In the genomic region with DNA sequence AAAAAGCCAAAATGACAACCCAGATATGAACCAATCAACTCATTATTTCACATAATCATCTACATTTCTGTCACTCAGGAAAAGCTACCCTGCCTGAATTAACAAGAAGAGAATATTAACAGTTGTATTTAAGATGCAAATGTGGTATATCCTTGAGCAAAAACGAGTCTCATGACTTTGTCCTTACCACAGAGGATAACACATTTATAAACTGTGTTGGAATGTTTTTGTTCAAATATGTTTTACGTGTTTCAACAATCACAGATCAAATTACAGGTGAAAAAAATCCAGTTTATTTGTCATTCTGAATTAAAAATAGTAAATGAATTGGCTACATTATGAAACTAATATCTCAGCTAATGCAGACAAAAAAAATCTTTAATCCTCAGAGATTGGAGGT, we compare ENCODE assay signal across 1 cellular context.
TF ChIP-seq lines count a peak whose summit lies in the region.

No MANE protein-coding gene starts in this region.

TF ChIP-seq in WTC11, 78 proteins besides CTCF, POLR2A, EP300 and RAD21 (continued from another document):
- no peak for TF ChIP-seq SMAD3 (CRISPR knock-in tag; IDR thresholded peaks at IDR 0.05; ENCODE audit: borderline replicate concordance)
- TF ChIP-seq, protein P1, sequence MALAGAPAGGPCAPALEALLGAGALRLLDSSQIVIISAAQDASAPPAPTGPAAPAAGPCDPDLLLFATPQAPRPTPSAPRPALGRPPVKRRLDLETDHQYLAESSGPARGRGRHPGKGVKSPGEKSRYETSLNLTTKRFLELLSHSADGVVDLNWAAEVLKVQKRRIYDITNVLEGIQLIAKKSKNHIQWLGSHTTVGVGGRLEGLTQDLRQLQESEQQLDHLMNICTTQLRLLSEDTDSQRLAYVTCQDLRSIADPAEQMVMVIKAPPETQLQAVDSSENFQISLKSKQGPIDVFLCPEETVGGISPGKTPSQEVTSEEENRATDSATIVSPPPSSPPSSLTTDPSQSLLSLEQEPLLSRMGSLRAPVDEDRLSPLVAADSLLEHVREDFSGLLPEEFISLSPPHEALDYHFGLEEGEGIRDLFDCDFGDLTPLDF (CRISPR knock-in tag; IDR thresholded peaks at IDR 0.05) = no peak
- TF ChIP-seq SMAD4 (CRISPR knock-in tag; IDR thresholded peaks at IDR 0.05) = no peak
- no peak for TF ChIP-seq ZBTB43 (CRISPR knock-in tag; IDR thresholded peaks at IDR 0.05)
- TF ChIP-seq ZNF396 (CRISPR knock-in tag; IDR thresholded peaks at IDR 0.05; ENCODE audit: borderline replicate concordance) = no peak
- no peak for TF ChIP-seq IRF2 (CRISPR knock-in tag; IDR thresholded peaks at IDR 0.05; ENCODE audit: borderline replicate concordance, low read depth)
- no peak for TF ChIP-seq GABPB1 (CRISPR knock-in tag; IDR thresholded peaks at IDR 0.05)
- TF ChIP-seq E2F4 (CRISPR knock-in tag; IDR thresholded peaks at IDR 0.05; ENCODE audit: borderline replicate concordance, low read depth) = no peak
- TF ChIP-seq, protein P2, sequence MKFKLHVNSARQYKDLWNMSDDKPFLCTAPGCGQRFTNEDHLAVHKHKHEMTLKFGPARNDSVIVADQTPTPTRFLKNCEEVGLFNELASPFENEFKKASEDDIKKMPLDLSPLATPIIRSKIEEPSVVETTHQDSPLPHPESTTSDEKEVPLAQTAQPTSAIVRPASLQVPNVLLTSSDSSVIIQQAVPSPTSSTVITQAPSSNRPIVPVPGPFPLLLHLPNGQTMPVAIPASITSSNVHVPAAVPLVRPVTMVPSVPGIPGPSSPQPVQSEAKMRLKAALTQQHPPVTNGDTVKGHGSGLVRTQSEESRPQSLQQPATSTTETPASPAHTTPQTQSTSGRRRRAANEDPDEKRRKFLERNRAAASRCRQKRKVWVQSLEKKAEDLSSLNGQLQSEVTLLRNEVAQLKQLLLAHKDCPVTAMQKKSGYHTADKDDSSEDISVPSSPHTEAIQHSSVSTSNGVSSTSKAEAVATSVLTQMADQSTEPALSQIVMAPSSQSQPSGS (CRISPR knock-in tag; IDR thresholded peaks at IDR 0.05; ENCODE audit: borderline replicate concordance, low read depth) = no peak
- TF ChIP-seq ATF1 (CRISPR knock-in tag; IDR thresholded peaks at IDR 0.05) = no peak
- no peak for TF ChIP-seq NFYB (CRISPR knock-in tag; conservative IDR thresholded peaks at IDR 0.05; ENCODE audit: low read depth)
- TF ChIP-seq ZNF138 (CRISPR knock-in tag; conservative IDR thresholded peaks at IDR 0.05) = no peak
